Comparison of ENCODE assay signal across 1 cellular context in genomic region chr6:143059616-143060353, GRCh38.
TF ChIP-seq lines count a peak whose summit lies in the region.

No MANE protein-coding gene starts in this region.

TF ChIP-seq in HepG2, 621 proteins besides CTCF, POLR2A, EP300 and RAD21 (continued from another document and continues in another):
- no peak for TF ChIP-seq ZNF513 (CRISPR knock-in tag; conservative IDR thresholded peaks at IDR 0.05)
- TF ChIP-seq ZNF235 (CRISPR knock-in tag; IDR thresholded peaks at IDR 0.05; ENCODE audit: borderline replicate concordance) = no peak
- TF ChIP-seq ZNF180 (CRISPR knock-in tag; IDR thresholded peaks at IDR 0.05; ENCODE audit: borderline replicate concordance, low read depth) = no peak
- no peak for TF ChIP-seq ZHX1 (CRISPR knock-in tag; IDR thresholded peaks at IDR 0.05; ENCODE audit: low read depth)
- 0 out of 2 replicates have a peak, but pooled peaks have one; percentile 20 for TF ChIP-seq ESRRA (CRISPR knock-in tag; IDR thresholded peaks at IDR 0.05; ENCODE audit: low read depth)
- no peak for TF ChIP-seq SMARCE1 (IDR thresholded peaks at IDR 0.05; ENCODE audit: borderline replicate concordance)
- no peak; the same call in 1 of the 2 replicates for TF ChIP-seq MLX (CRISPR knock-in tag; IDR thresholded peaks at IDR 0.05)
- TF ChIP-seq EED (CRISPR knock-in tag; IDR thresholded peaks at IDR 0.05) = no peak
- TF ChIP-seq SNAPC5 (CRISPR knock-in tag; IDR thresholded peaks at IDR 0.05; ENCODE audit: borderline replicate concordance) = no peak
- TF ChIP-seq ZNF580 (CRISPR knock-in tag; IDR thresholded peaks at IDR 0.05; ENCODE audit: borderline replicate concordance, low read depth) = no peak
- no peak for TF ChIP-seq ZNF512B (CRISPR knock-in tag; IDR thresholded peaks at IDR 0.05; ENCODE audit: borderline replicate concordance)
- TF ChIP-seq REXO4 (CRISPR knock-in tag; IDR thresholded peaks at IDR 0.05; ENCODE audit: borderline replicate concordance) = no peak
- no peak for TF ChIP-seq ZNF275 (CRISPR knock-in tag; IDR thresholded peaks at IDR 0.05; ENCODE audit: borderline replicate concordance)
- peak; percentile 83; the same call in 1 of the 2 replicates for TF ChIP-seq TFAP4 (IDR thresholded peaks at IDR 0.05; ENCODE audit: borderline replicate concordance, low read depth)
- TF ChIP-seq MTERF4 (CRISPR knock-in tag; IDR thresholded peaks at IDR 0.05) = no peak
- no peak for TF ChIP-seq HDAC1 (CRISPR knock-in tag; IDR thresholded peaks at IDR 0.05)
- TF ChIP-seq ZNF564 (CRISPR knock-in tag; IDR thresholded peaks at IDR 0.05) = no peak
- no peak for TF ChIP-seq ARNTL (CRISPR knock-in tag; IDR thresholded peaks at IDR 0.05)
- TF ChIP-seq RNF2 (conservative IDR thresholded peaks at IDR 0.05; ENCODE audit: low read depth) = no peak
- peak; percentile 93 for TF ChIP-seq DRAP1 (CRISPR knock-in tag; IDR thresholded peaks at IDR 0.05)
- TF ChIP-seq HMGA1 (CRISPR knock-in tag; conservative IDR thresholded peaks at IDR 0.05) = no peak
- no peak for TF ChIP-seq ZNF740 (CRISPR knock-in tag; IDR thresholded peaks at IDR 0.05)
- no peak for TF ChIP-seq ZNF136 (CRISPR knock-in tag; IDR thresholded peaks at IDR 0.05; ENCODE audit: low read depth)
- TF ChIP-seq NFE2L2 (IDR thresholded peaks at IDR 0.05; ENCODE audit: low read length) = no peak
- no peak for TF ChIP-seq ZC3H13 (CRISPR knock-in tag; IDR thresholded peaks at IDR 0.05)
- no peak for TF ChIP-seq BCLAF1 (IDR thresholded peaks at IDR 0.05)
- TF ChIP-seq CBFB (CRISPR knock-in tag; IDR thresholded peaks at IDR 0.05) = peak; percentile 41; the same call in 1 of the 2 replicates
- no peak for TF ChIP-seq ZFP91 (CRISPR knock-in tag; IDR thresholded peaks at IDR 0.05; ENCODE audit: borderline replicate concordance)
- no peak for TF ChIP-seq THAP8 (CRISPR knock-in tag; IDR thresholded peaks at IDR 0.05; ENCODE audit: borderline replicate concordance)
- no peak; the same call in 1 of the 2 replicates for TF ChIP-seq ZSCAN25 (CRISPR knock-in tag; IDR thresholded peaks at IDR 0.05)
- no peak for TF ChIP-seq NKX3-1 (CRISPR knock-in tag; IDR thresholded peaks at IDR 0.05)
- no peak for TF ChIP-seq XBP1 (CRISPR knock-in tag; IDR thresholded peaks at IDR 0.05)
- no peak for TF ChIP-seq HES4 (CRISPR knock-in tag; IDR thresholded peaks at IDR 0.05; ENCODE audit: borderline replicate concordance)
- TF ChIP-seq ZNF781 (CRISPR knock-in tag; IDR thresholded peaks at IDR 0.05; ENCODE audit: borderline replicate concordance, not compliant biosample characterization) = no peak
- no peak for TF ChIP-seq ZNF207 (IDR thresholded peaks at IDR 0.05; ENCODE audit: borderline replicate concordance)
- TF ChIP-seq CHD4 (IDR thresholded peaks at IDR 0.05; ENCODE audit: borderline replicate concordance, low read length) = no peak; the same call in 1 of the 2 replicates
- TF ChIP-seq HINFP (CRISPR knock-in tag; IDR thresholded peaks at IDR 0.05; ENCODE audit: low read depth) = no peak
- TF ChIP-seq ZNF543 (CRISPR knock-in tag; IDR thresholded peaks at IDR 0.05) = no peak
- peak; percentile 88 for TF ChIP-seq ZBTB21 (CRISPR knock-in tag; IDR thresholded peaks at IDR 0.05)
